12 cellular contexts compared by ENCODE assay signal in genomic region chr1:28577052-28577678, GRCh38. TPM values are rescaled to one million over a fixed set of nuclear protein-coding genes. Genes with fewer than 3 reads are reported as not detected.
A peak's percentile ranks its signal among the peaks of the same experiment; 100 is the strongest.
DNase-seq lines count a peak whose midpoint lies in the region; ATAC-seq, FAIRE-seq and TF ChIP-seq lines count a peak whose summit lies in the region.
"Had no signal": no experiment of that assay in that cellular context is flagged by ENCODE, and none has a peak within 500 bp of the region (broad histone marks: within the 10 kb centered on the region; RNA-seq: fewer than 3 reads in every experiment).

No MANE protein-coding gene starts in this region.

- CTCF ChIA-PET in OCI-LY7 (lab: Charles Lee; ENCODE audit: unreplicated experiment): no interaction called here
- CTCF ChIA-PET in GM12878 (lab: Yijun Ruan, JAX): interaction anchor here (0.5 to 5.5 kb wide), 5 partner anchors 13 to 67 kb away, joined by 3 to 49 read pairs (median 8); partner anchors contain the start of gene TRNAU1AP

- FAIRE-seq in GM12878 (lab: Jason Lieb, UNC): no peak

- H3K4me3 Mint-ChIP-seq in type B pancreatic cell: peak overlapping the region; percentile 72

- BruUV-seq in OCI-LY7 (replicated peaks; lab: Mats Ljungman, UMichigan): no TSS peak
- TSS peak; percentile 16 for BruUV-seq in GM12878 (replicated peaks; lab: Mats Ljungman, UMichigan)

- H3K9me3 ChIP-seq in cardiac muscle cell (ENCODE audit: low read depth): no peaks in the 10 kb centered on the region
- no peaks in the 10 kb centered on the region for H3K9me3 ChIP-seq in right atrium auricular region
- H3K9me3 ChIP-seq in OCI-LY7 (ENCODE audit: low read length): no peaks in the 10 kb centered on the region
- H3K9me3 ChIP-seq in GM12878 (replicated peaks; ENCODE audit: control insufficient read depth, insufficient read depth, low read length): no peaks in the 10 kb centered on the region

- H3K4me1 ChIP-seq in cardiac muscle cell (ENCODE audit: low read depth): peaks cover 5% of the 10 kb centered on the region
- H3K4me1 ChIP-seq in right atrium auricular region: peaks cover 0 to 20% of the 10 kb centered on the region in 2 donors
- peaks cover 30% of the 10 kb centered on the region for H3K4me1 ChIP-seq in OCI-LY7 (ENCODE audit: insufficient read depth, low read length, poor library complexity, severe bottlenecking)
- H3K4me1 ChIP-seq in GM12878 (ENCODE audit: control insufficient read depth, insufficient read depth, low read length): peaks cover 12% of the 10 kb centered on the region

- no peak overlapping the region for H3K9ac ChIP-seq in GM12878 (ENCODE audit: control insufficient read depth, insufficient read depth, low read length)

- TF ChIP-seq EP300 in GM12878 (IDR thresholded peaks at IDR 0.05; ENCODE audit: borderline replicate concordance in 1 of 2, control insufficient read depth in 1 of 2, low read depth in 2 of 2, low read length in 2 of 2): no peak

- POLR2A ChIA-PET in OCI-LY7 (lab: Charles Lee): interaction anchor here (0.8 to 1.4 kb wide), 2 partner anchors 16 to 161 kb away, joined by 3 to 4 read pairs; no protein-coding TSS in a partner anchor
- POLR2A ChIA-PET in GM12878 (lab: Charles Lee): interaction anchor here (0.7 to 8.6 kb wide), 6 partner anchors 19 to 66 kb away, joined by 3 to 132 read pairs (median 4); partner anchors contain the start of gene TRNAU1AP

- no peaks in the 10 kb centered on the region for H3K9me3 Mint-ChIP-seq in type B pancreatic cell

- TF ChIP-seq CTCF in cardiac muscle cell (IDR thresholded peaks at IDR 0.05; ENCODE audit: low read depth, low read length) (no peak), right atrium auricular region (IDR thresholded peaks at IDR 0.05) (no peak), OCI-LY7 (conservative IDR thresholded peaks at IDR 0.05; ENCODE audit: low read length) (no peak), GM12878 (IDR thresholded peaks at IDR 0.05 in 2 of 3, conservative IDR thresholded peaks at IDR 0.05 in 1 of 3; ENCODE audit: control insufficient read depth in 2 of 3, extremely low read depth in 1 of 3, insufficient read depth in 1 of 3, low read depth in 3 of 3, low read length in 3 of 3) (no peak), type B pancreatic cell (conservative IDR thresholded peaks at IDR 0.05) (no peak)

- intact Hi-C loops in OCI-LY7 (cut with micrococcal nuclease; ENCODE audit: unreplicated experiment) (no loop called here), GM12878 (cut with micrococcal nuclease; ENCODE audit: unreplicated experiment) (no loop called here)

- SMC1A ChIA-PET in GM12878 (lab: Charles Lee; ENCODE audit: uncharacterized antibody, unreplicated experiment): interaction anchor here (0.6 to 7.6 kb wide), 6 partner anchors 12 to 213 kb away, joined by 3 to 83 read pairs (median 4); no protein-coding TSS in a partner anchor

- ATAC-seq in GM12878: no peak
- ATAC-seq in esophagus mucosa: no peak
- ATAC-seq: left lobe of liver had no signal

- H3K27me3 Mint-ChIP-seq in type B pancreatic cell: no peaks in the 10 kb centered on the region

- no peak for TF ChIP-seq RAD21 in GM12878 (IDR thresholded peaks at IDR 0.05; ENCODE audit: insufficient read depth, low read depth, low read length)

- peaks cover 35% of the 10 kb centered on the region for H3K79me2 ChIP-seq in OCI-LY7 (ENCODE audit: insufficient read depth, low read depth, low read length)
- H3K79me2 ChIP-seq in GM12878 (ENCODE audit: control insufficient read depth, insufficient read depth, low read length): peaks cover 38% of the 10 kb centered on the region

- H3K36me3 ChIP-seq in cardiac muscle cell (peaks cover 33% of the 10 kb centered on the region), right atrium auricular region (peaks cover 59% of the 10 kb centered on the region), OCI-LY7 (ENCODE audit: insufficient read depth, low read length) (peaks cover 70% of the 10 kb centered on the region), GM12878 (ENCODE audit: control insufficient read depth in 2 of 2, insufficient read depth in 2 of 2, low read length in 1 of 2) (peaks cover 13 to 36% of the 10 kb centered on the region in 2 experiments)

- H3K4me1 Mint-ChIP-seq in type B pancreatic cell (ENCODE audit: unreplicated experiment): peaks cover 19% of the 10 kb centered on the region

- peak overlapping the region; percentile 38 for H3K27ac Mint-ChIP-seq in type B pancreatic cell

- H3K4me2 ChIP-seq in OCI-LY7 (ENCODE audit: low read length) (no peak overlapping the region), GM12878 (ENCODE audit: control insufficient read depth, insufficient read depth) (no peak overlapping the region)

- 29% methylated on average over 1 of the region's 1 CpG for WGBS in GM12878 (ENCODE audit: insufficient coverage, insufficient replicate concordance, low lambda C conversion rate, missing lambda C conversion rate)

- RAD21 ChIA-PET in GM12878 (lab: Charles Lee; ENCODE audit: unreplicated experiment): interaction anchor here (1.0 to 6.3 kb wide), 2 partner anchors 19 to 24 kb away, joined by 3 to 108 read pairs; no protein-coding TSS in a partner anchor

- H2AFZ ChIP-seq in OCI-LY7 (ENCODE audit: low read length): no peak overlapping the region
- no peak overlapping the region for H2AFZ ChIP-seq in GM12878 (ENCODE audit: control insufficient read depth, low read depth, low read length)

- H3K27me3 ChIP-seq in cardiac muscle cell (no peaks in the 10 kb centered on the region), right atrium auricular region (no peaks in the 10 kb centered on the region), GM12878 (replicated peaks in 1 of 2; ENCODE audit: control insufficient read depth in 2 of 2, insufficient read depth in 2 of 2, low read length in 1 of 2) (no peaks in the 10 kb centered on the region)

- H3K9me2 ChIP-seq in OCI-LY7 (ENCODE audit: insufficient read depth, low read length): no peaks in the 10 kb centered on the region

- DNase-seq in cardiac muscle cell (ENCODE audit: low read depth in 1 of 2, low spot score in 1 of 2) (no peak), right atrium auricular region (ENCODE audit: low spot score) (no peak), OCI-LY7 (ENCODE audit: low spot score) (peak; percentile 30), GM12878 (ENCODE audit: low read depth, low spot score) (no peak), type B pancreatic cell (ENCODE audit: extremely low spot score, unreplicated experiment) (no peak), glomerular visceral epithelial cell (ENCODE audit: extremely low spot score) (no peak), iPS-NIHi11 (ENCODE audit: low spot score) (no peak)
- DNase-seq: activated gamma-delta T cell treated with Interleukin-2 at 50 U/mL for 16 hours, NCI-H526 treated with DMSO at 0.1 percent for 48 hours had no signal

- in situ Hi-C loops in GM12878 (cut with MboI): no loop called here

- H3K4me3 ChIP-seq in cardiac muscle cell (no peak overlapping the region), right atrium auricular region (no peak overlapping the region), OCI-LY7 (ENCODE audit: low read depth, low read length, poor library complexity, severe bottlenecking) (no peak overlapping the region), GM12878 (no peak overlapping the region)
- H3K4me3 ChIP-seq: skin epidermis had no signal

- peaks cover 24% of the 10 kb centered on the region for H4K20me1 ChIP-seq in OCI-LY7 (ENCODE audit: insufficient read depth, low read length)
- peaks cover 12% of the 10 kb centered on the region for H4K20me1 ChIP-seq in GM12878 (ENCODE audit: control insufficient read depth, insufficient read depth)

- H3K27ac ChIP-seq in cardiac muscle cell (peak overlapping the region; percentile 8), right atrium auricular region (no peak overlapping the region), OCI-LY7 (ENCODE audit: low read depth, low read length, poor library complexity, severe bottlenecking) (peak overlapping the region; percentile 85), GM12878 (ENCODE audit: control insufficient read depth, insufficient read depth) (no peak overlapping the region; the same call in 1 of the 2 replicates)
- H3K27ac ChIP-seq: skin epidermis had no signal

- TF ChIP-seq POLR2A in GM12878 (IDR thresholded peaks at IDR 0.05; ENCODE audit: low read depth, low read length): peak; percentile 63

- peaks cover 30% of the 10 kb centered on the region for H3K36me3 Mint-ChIP-seq in type B pancreatic cell

RNA-seq across cellular contexts. Expression of gene RAB42, which starts 14.9 kb away (rescaled TPM):
- 11.7 and 12.5 TPM in 2 replicates for total RNA-seq in cardiac muscle cell
- polyA plus RNA-seq in cardiac muscle cell: 7.3 and 11.9 TPM in 2 replicates
- total RNA-seq in right atrium auricular region: 1 to 10 TPM; 1.5 to 2.0 TPM
- not detected in 2 replicates for total RNA-seq in OCI-LY7 (2014; rRNA removed; shearing (Covaris generic))
- total RNA-seq in OCI-LY7 (2022): not detected in 2 replicates
- 1.1 and 2.0 TPM in 2 replicates for total RNA-seq in GM12878 (2013; cell fraction: nucleolus; rRNA removed)
- 0.76 and 0.96 TPM in 2 replicates for total RNA-seq in GM12878 (2014; rRNA removed)
- 0.28 and 0.49 TPM in 2 replicates for total RNA-seq in GM12878 (2014; rRNA removed; fragmentation: Illumina TruSeq; extraction: Trizol)
- total RNA-seq in GM12878 (2021): 0.72 and 0.92 TPM in 2 replicates
- polyA plus RNA-seq in GM12878 (2011; ENCODE audit: low read depth): 0.75 TPM
- 4.2 and 4.5 TPM in 2 replicates for polyA plus RNA-seq in GM12878 (2011; rRNA removed)
- 5.8 and 6.1 TPM in 2 replicates for polyA plus RNA-seq in GM12878 (2011; cell fraction: cytosol; rRNA removed)
- 1.4 and 2.3 TPM in 2 replicates for polyA plus RNA-seq in GM12878 (2011; cell fraction: nucleus; rRNA removed)
- polyA plus RNA-seq in GM12878 (2012): 0.72 and 1.2 TPM in 2 replicates
- 0.38 and 0.51 TPM in 2 replicates for polyA plus RNA-seq in GM12878 (2014; fragmentation: Illumina TruSeq; extraction: Trizol)
- under 1 TPM; 0.16 to 0.21 TPM for polyA plus RNA-seq in GM12878 (2014; fragmentation: Nextera tagmentation; extraction: Ambion mirVana)
- polyA plus RNA-seq in GM12878 (2014; rRNA removed): 0.24 and 0.99 TPM in 2 replicates
- under 1 TPM; 0.28 to 0.48 TPM for polyA plus RNA-seq in GM12878 (2016; fragmentation: Nextera tagmentation; extraction: Ambion mirVana)
- 3.0 and 3.7 TPM in 2 replicates for polyA minus RNA-seq in GM12878 (2011; rRNA and poly(A)+ RNA removed)
- 1.6 and 1.9 TPM in 2 replicates for polyA minus RNA-seq in GM12878 (2011; cell fraction: cytosol; rRNA and poly(A)+ RNA removed)
- polyA minus RNA-seq in GM12878 (2011; cell fraction: nucleus; rRNA and poly(A)+ RNA removed): 1.5 and 2.0 TPM in 2 replicates
- 0.52 and 2.7 TPM in 2 replicates for total RNA-seq in type B pancreatic cell (ENCODE audit: low replicate concordance)
- 0.40 TPM for total RNA-seq in esophagus mucosa

RNA-seq across cellular contexts. Expression of gene TRNAU1AP, which starts 24.3 kb away (rescaled TPM):
- total RNA-seq in cardiac muscle cell (26.0 and 26.1 TPM in 2 replicates), right atrium auricular region (10 to 100 TPM in 1 of 2 donors, 1 to 10 TPM in 1; 7.4 to 12.6 TPM), OCI-LY7 (2022) (41.8 and 47.7 TPM in 2 replicates), GM12878 (2014; rRNA removed) (24.3 and 28.2 TPM in 2 replicates), GM12878 (2014; rRNA removed; fragmentation: Illumina TruSeq; extraction: Trizol) (26.2 and 29.5 TPM in 2 replicates), GM12878 (2021) (30.8 and 35.6 TPM in 2 replicates), type B pancreatic cell (ENCODE audit: low replicate concordance) (26.9 and 33.7 TPM in 2 replicates), esophagus mucosa (24.3 TPM)
- polyA plus RNA-seq in cardiac muscle cell (39.9 and 61.2 TPM in 2 replicates), GM12878 (2011; rRNA removed) (60.7 and 67.0 TPM in 2 replicates), GM12878 (2014; fragmentation: Illumina TruSeq; extraction: Trizol) (28.5 and 34.3 TPM in 2 replicates), GM12878 (2014; fragmentation: Nextera tagmentation; extraction: Ambion mirVana) (10 to 100 TPM; 53.1 to 53.8 TPM), GM12878 (2014; rRNA removed) (25.8 and 34.3 TPM in 2 replicates), GM12878 (2016; fragmentation: Nextera tagmentation; extraction: Ambion mirVana) (10 to 100 TPM; 28.5 to 32.8 TPM)
- total RNA-seq in OCI-LY7 (2014; rRNA removed; shearing (Covaris generic)): 30.6 and 39.6 TPM in 2 replicates
- 99.4 and 101 TPM in 2 replicates for total RNA-seq in GM12878 (2013; cell fraction: nucleolus; rRNA removed)
- polyA plus RNA-seq in GM12878 (2011; ENCODE audit: low read depth): 16.8 TPM
- polyA plus RNA-seq in GM12878 (2011; cell fraction: cytosol; rRNA removed): 35.3 and 40.9 TPM in 2 replicates
- 49.4 and 62.4 TPM in 2 replicates for polyA plus RNA-seq in GM12878 (2011; cell fraction: nucleus; rRNA removed)
- polyA plus RNA-seq in GM12878 (2012): 26.9 and 27.2 TPM in 2 replicates
- 31.7 and 32.2 TPM in 2 replicates for polyA minus RNA-seq in GM12878 (2011; rRNA and poly(A)+ RNA removed)
- polyA minus RNA-seq in GM12878 (2011; cell fraction: cytosol; rRNA and poly(A)+ RNA removed): 13.1 and 13.7 TPM in 2 replicates
- 18.9 and 26.8 TPM in 2 replicates for polyA minus RNA-seq in GM12878 (2011; cell fraction: nucleus; rRNA and poly(A)+ RNA removed)

Comparison
In these comparisons a context has a peak if more than half of its experiments do, and no peak if none do; other contexts are left out.
1. H3K27ac ChIP-seq: peak in cardiac muscle cell (single experiment) and OCI-LY7 (single experiment); none in right atrium auricular region (0 of 2) and GM12878 (single experiment).